ENCODE assay signal across 28 cellular contexts in the genomic region with DNA sequence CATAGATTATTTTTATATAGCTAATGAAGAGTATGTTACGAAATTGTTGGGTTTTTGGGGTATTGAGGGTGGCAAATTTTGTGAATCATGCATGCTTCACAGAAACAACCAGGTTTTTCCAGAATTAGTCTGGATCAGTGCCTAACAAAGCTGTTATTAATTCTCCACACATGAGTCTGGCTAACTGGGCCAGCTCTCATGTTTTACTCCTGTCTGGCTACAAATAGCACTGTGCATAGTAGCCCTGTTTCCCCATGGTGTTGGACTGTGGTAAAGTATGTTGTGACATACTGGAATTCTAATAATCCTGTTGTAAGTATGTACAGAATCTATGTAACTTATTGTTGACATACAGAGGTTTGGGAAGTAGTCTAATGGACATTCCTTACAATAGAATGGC. TPM values are rescaled to one million over a fixed set of nuclear protein-coding genes. Genes with fewer than 3 reads are reported as not detected.
DNase-seq lines count a peak whose midpoint lies in the region; ATAC-seq and TF ChIP-seq lines count a peak whose summit lies in the region.
"Had no signal": no experiment of that assay in that cellular context is flagged by ENCODE, and none has a peak within 500 bp of the region (broad histone marks: within the 10 kb centered on the region; RNA-seq: fewer than 3 reads in every experiment).

No MANE protein-coding gene starts in this region.

- no CpG with 5 or more reads among the region's 1 CpG for WGBS in IMR-90 (ENCODE audit: extremely low coverage in 2 of 2, insufficient read length in 1 of 2), 2 experiments

- H3K9me1 ChIP-seq in IMR-90 (ENCODE audit: insufficient read depth, low read length): peaks cover under 1% of the 10 kb centered on the region; the same call in 1 of the 2 replicates

- H2BK15ac ChIP-seq in IMR-90 (ENCODE audit: low read depth, low read length): no peak overlapping the region

- H3K36me3 ChIP-seq in IMR-90 (ENCODE audit: control insufficient read depth, insufficient read depth, low read length) (peaks cover 47% of the 10 kb centered on the region), Peyer's patch (peaks cover 0 to 79% (median 0%) of the 10 kb centered on the region in 3 donors)

- H3K4me3 ChIP-seq in IMR-90 (ENCODE audit: insufficient read depth, low read depth, low read length): no peak overlapping the region
- no peak overlapping the region for H3K4me3 ChIP-seq in fibroblast of the aortic adventitia (ENCODE audit: low read depth, low read length)
- no peak overlapping the region for H3K4me3 ChIP-seq in Peyer's patch
- H3K4me3 ChIP-seq: BLaER1, suprapubic skin had no signal

- H2BK120ac ChIP-seq in IMR-90 (ENCODE audit: low read depth, low read length): no peak overlapping the region

- H3K27ac Mint-ChIP-seq in activated naive CD8-positive, alpha-beta T cell: peak overlapping the region; percentile 71
- no peak overlapping the region for H3K27ac Mint-ChIP-seq in activated naive CD8-positive, alpha-beta T cell treated with anti-CD3 and anti-CD28 coated beads, Interleukin-2, amount 50 U/mL, for 24 hours
- H3K27ac Mint-ChIP-seq in stimulated activated effector memory CD8-positive, alpha-beta T cell treated with anti-CD3 and anti-CD28 coated beads, Interleukin-12 subunit alpha, Interleukin-12 subunit beta, amount 100 ng/mL, for 72 hours: peak overlapping the region; percentile 50
- H3K27ac Mint-ChIP-seq: activated T-helper 2 cell treated with anti-CD3 and anti-CD28 coated beads, Interferon-gamma antibody, Interleukin-2, Interleukin-4, amounts not matched to agents 10 μg/mL and 5 μg/mL and 100 μg/mL, durations not matched to agents 14 hours and 24 hours and 36 hours had no signal

- H3K9ac ChIP-seq in IMR-90 (ENCODE audit: low read depth, low read length): no peak overlapping the region
- H3K9ac ChIP-seq: BLaER1 had no signal

- CTCF ChIA-PET in IMR-90 (lab: Yijun Ruan, JAX): no interaction called here

- H4K5ac ChIP-seq in IMR-90 (ENCODE audit: low read depth, low read length): no peak overlapping the region

- H3K27me3 Mint-ChIP-seq in activated naive CD8-positive, alpha-beta T cell: no peaks in the 10 kb centered on the region
- H3K27me3 Mint-ChIP-seq in activated naive CD8-positive, alpha-beta T cell treated with anti-CD3 and anti-CD28 coated beads, Interleukin-2, amount 50 U/mL, for 24 hours: no peaks in the 10 kb centered on the region

- no peaks in the 10 kb centered on the region for H3K4me1 ChIP-seq in IMR-90 (ENCODE audit: control insufficient read depth, insufficient read depth, low read length)
- H3K4me1 ChIP-seq in Peyer's patch: no peaks in the 10 kb centered on the region
- H3K4me1 ChIP-seq: BLaER1, suprapubic skin had no signal

- POLR2A ChIA-PET in IMR-90 (lab: Charles Lee; ENCODE audit: unreplicated experiment): no interaction called here

- no peaks in the 10 kb centered on the region for H3K79me1 ChIP-seq in IMR-90 (ENCODE audit: low read depth in 1 of 2, low read length in 2 of 2)

- H2BK5ac ChIP-seq in IMR-90 (ENCODE audit: low read depth, low read length, poor library complexity, severe bottlenecking): no peak overlapping the region

- H3K36me3 Mint-ChIP-seq in activated naive CD8-positive, alpha-beta T cell: peaks cover 47% of the 10 kb centered on the region
- H3K36me3 Mint-ChIP-seq in activated naive CD8-positive, alpha-beta T cell treated with anti-CD3 and anti-CD28 coated beads, Interleukin-2, amount 50 U/mL, for 24 hours (ENCODE audit: low read depth): peaks cover 48% of the 10 kb centered on the region
- peaks cover 63% of the 10 kb centered on the region for H3K36me3 Mint-ChIP-seq in stimulated activated effector memory CD8-positive, alpha-beta T cell treated with anti-CD3 and anti-CD28 coated beads, Interleukin-12 subunit alpha, Interleukin-12 subunit beta, amount 100 ng/mL, for 72 hours

- dilution Hi-C loops in IMR-90 (cut with HindIII; ENCODE audit: low sequenced_read_pairs, unreplicated experiment): no loop called here

- no peak for TF ChIP-seq RAD21 in IMR-90 (IDR thresholded peaks at IDR 0.05; ENCODE audit: low read length)

- no peak overlapping the region for H3K4me3 Mint-ChIP-seq in activated naive CD8-positive, alpha-beta T cell
- H3K4me3 Mint-ChIP-seq in activated naive CD8-positive, alpha-beta T cell treated with anti-CD3 and anti-CD28 coated beads, Interleukin-2, amount 50 U/mL, for 24 hours: no peak overlapping the region
- H3K4me3 Mint-ChIP-seq in stimulated activated effector memory CD8-positive, alpha-beta T cell treated with anti-CD3 and anti-CD28 coated beads, Interleukin-12 subunit alpha, Interleukin-12 subunit beta, amount 100 ng/mL, for 72 hours: no peak overlapping the region

- H3K27ac ChIP-seq in IMR-90 (ENCODE audit: insufficient read depth, low read length) (no peak overlapping the region), Peyer's patch (no peak overlapping the region)
- H3K27ac ChIP-seq: BLaER1, suprapubic skin had no signal

- no peak overlapping the region; the same call in 1 of the 2 replicates for H3K23ac ChIP-seq in IMR-90 (ENCODE audit: low read depth, low read length)

- H3K4me2 ChIP-seq in IMR-90 (ENCODE audit: low read depth, low read length): no peak overlapping the region
- H3K4me2 ChIP-seq: BLaER1 had no signal

- no peak overlapping the region for H3K56ac ChIP-seq in IMR-90 (ENCODE audit: extremely low read depth, insufficient read depth, low read length)

- intact Hi-C loops in IMR-90 (cut with micrococcal nuclease): no loop called here

- no peak overlapping the region for H2BK20ac ChIP-seq in IMR-90 (ENCODE audit: low read depth, low read length)

- peaks cover 10% of the 10 kb centered on the region for H3K9me3 ChIP-seq in IMR-90 (ENCODE audit: control insufficient read depth, insufficient read depth, low read length)
- H3K9me3 ChIP-seq in Peyer's patch: no peaks in the 10 kb centered on the region
- H3K9me3 ChIP-seq: suprapubic skin had no signal

- no peak overlapping the region for H4K91ac ChIP-seq in IMR-90 (ENCODE audit: insufficient read depth, low read depth, low read length)

- no peak overlapping the region for H2AFZ ChIP-seq in IMR-90 (replicated peaks; ENCODE audit: low read length, poor library complexity)

- H2AK5ac ChIP-seq in IMR-90 (ENCODE audit: low read depth, low read length): no peak overlapping the region

- H3K9me3 Mint-ChIP-seq in activated naive CD8-positive, alpha-beta T cell (ENCODE audit: low read depth): peaks cover 9% of the 10 kb centered on the region
- H3K9me3 Mint-ChIP-seq in activated naive CD8-positive, alpha-beta T cell treated with anti-CD3 and anti-CD28 coated beads, Interleukin-2, amount 50 U/mL, for 24 hours: peaks cover 11% of the 10 kb centered on the region
- peaks cover 3% of the 10 kb centered on the region for H3K9me3 Mint-ChIP-seq in stimulated activated effector memory CD8-positive, alpha-beta T cell treated with anti-CD3 and anti-CD28 coated beads, Interleukin-12 subunit alpha, Interleukin-12 subunit beta, amount 100 ng/mL, for 72 hours

- no peak for TF ChIP-seq POLR2A in IMR-90 (IDR thresholded peaks at IDR 0.05; ENCODE audit: low read depth, low read length)
- no peak for TF ChIP-seq POLR2A in Peyer's patch (IDR thresholded peaks at IDR 0.05)

- ATAC-seq in activated naive CD8-positive, alpha-beta T cell treated with anti-CD3 and anti-CD28 coated beads, Interleukin-2, amount 50 U/mL, for 24 hours: no peak
- ATAC-seq in IMR-90 (ENCODE audit: low read depth): no peak; the same call in 1 of the 2 replicates
- ATAC-seq in stimulated activated effector memory CD8-positive, alpha-beta T cell treated with anti-CD3 and anti-CD28 coated beads, Interleukin-12 subunit alpha, Interleukin-12 subunit beta, amount 100 ng/mL, for 72 hours: no peak
- no peak for ATAC-seq in HG02885 (IDR thresholded peaks at IDR 0.05; ENCODE audit: poor library complexity, unreplicated experiment)

- H3K4me1 Mint-ChIP-seq in activated naive CD8-positive, alpha-beta T cell (ENCODE audit: low read depth): peaks cover 61% of the 10 kb centered on the region
- H3K4me1 Mint-ChIP-seq in activated naive CD8-positive, alpha-beta T cell treated with anti-CD3 and anti-CD28 coated beads, Interleukin-2, amount 50 U/mL, for 24 hours: peaks cover 13% of the 10 kb centered on the region
- H3K4me1 Mint-ChIP-seq in stimulated activated effector memory CD8-positive, alpha-beta T cell treated with anti-CD3 and anti-CD28 coated beads, Interleukin-12 subunit alpha, Interleukin-12 subunit beta, amount 100 ng/mL, for 72 hours: no peaks in the 10 kb centered on the region

- H4K20me1 ChIP-seq in IMR-90 (ENCODE audit: insufficient read depth, low read length): no peaks in the 10 kb centered on the region
- H4K20me1 ChIP-seq: BLaER1 had no signal

- H4K8ac ChIP-seq in IMR-90 (ENCODE audit: low read depth in 2 of 2, low read length in 2 of 2): no peak overlapping the region

- TF ChIP-seq CTCF in IMR-90 (conservative IDR thresholded peaks at IDR 0.05; ENCODE audit: low read depth, low read length) (no peak), fibroblast of the aortic adventitia (IDR thresholded peaks at IDR 0.05; ENCODE audit: insufficient read depth, low read length) (no peak), Peyer's patch (IDR thresholded peaks at IDR 0.05) (no peak)

- no peak for DNase-seq in activated naive CD8-positive, alpha-beta T cell treated with anti-CD3 and anti-CD28 coated beads, Interleukin-2, amount 50 U/mL, for 24 hours
- peak; percentile 1 for DNase-seq in IMR-90
- peak; percentile 5 for DNase-seq in fibroblast of the aortic adventitia (ENCODE audit: low read depth)
- no peak for DNase-seq in stimulated activated effector memory CD8-positive, alpha-beta T cell treated with anti-CD3 and anti-CD28 coated beads, Interleukin-12 subunit alpha, Interleukin-12 subunit beta, amount 100 ng/mL, for 72 hours (ENCODE audit: low spot score in 2 of 2)
- DNase-seq in Peyer's patch: no peak
- DNase-seq in DMS 273 (lab: John Stamatoyannopoulos, UW; ENCODE audit: unreplicated experiment): no peak
- DNase-seq: activated naive CD4-positive, alpha-beta T cell treated with anti-CD3 and anti-CD28 coated beads, Interleukin-2, amount 50 U/mL, for 16 hours; anterior cingulate cortex; COR-L47; GF-D8; GOT3; hippocampal formation; NCI-H1092; NCI-H187; NCI-H446 treated with DMSO at 0.1 percent for 48 hours; NCI-H774; SIG-M5; stimulated activated CD4-positive, alpha-beta T cell treated with anti-CD3 and anti-CD28 coated beads, Interleukin-15, amount 100 ng/mL, for 24 hours; stimulated activated CD4-positive, alpha-beta T cell treated with anti-CD3 and anti-CD28 coated beads, Interleukin-4, amount 100 ng/mL, for 4 hours had no signal

- no peak overlapping the region for H3K14ac ChIP-seq in IMR-90 (replicated peaks; ENCODE audit: low read depth, low read length)

- no peaks in the 10 kb centered on the region for H3K27me3 ChIP-seq in IMR-90 (ENCODE audit: control insufficient read depth, insufficient read depth, low read length)
- H3K27me3 ChIP-seq in Peyer's patch: no peaks in the 10 kb centered on the region
- H3K27me3 ChIP-seq: BLaER1, suprapubic skin had no signal

- in situ Hi-C loops in IMR-90 (cut with MboI; ENCODE audit: low sequenced_read_pairs): no loop called here

- TSS peak; percentile 64 for BruUV-seq in IMR-90 (replicated peaks; lab: Mats Ljungman, UMichigan)

- no peak overlapping the region for H3K18ac ChIP-seq in IMR-90 (ENCODE audit: low read depth, low read length)

- H3K4ac ChIP-seq in IMR-90 (ENCODE audit: low read depth, low read length): no peak overlapping the region

- no peak overlapping the region for H2AK9ac ChIP-seq in IMR-90 (replicated peaks; ENCODE audit: low read depth, low read length, poor library complexity)

RNA-seq across cellular contexts. Expression of gene S100B, which starts 35.8 kb away (rescaled TPM):
- total RNA-seq in IMR-90 (2012; rRNA removed) (0.18 TPM in 1 of 2 replicates, not detected in the other), fibroblast of the aortic adventitia (ENCODE audit: low replicate concordance) (1.1 and 1.2 TPM in 2 replicates), Peyer's patch (1 to 10 TPM in 3 of 4 donors, not detected in 1; 1.8 to 9.1 (median 3.4) TPM)
- 0.26 and 0.43 TPM in 2 replicates for polyA plus RNA-seq in IMR-90 (2012; rRNA removed)
- polyA plus RNA-seq in IMR-90 (2012; cell fraction: cytosol; rRNA removed): 0.04 and 0.16 TPM in 2 replicates
- 0.14 TPM in 1 of 2 replicates, not detected in the other for polyA plus RNA-seq in IMR-90 (2012; cell fraction: nucleus; rRNA removed; ENCODE audit: low replicate concordance)
- total RNA-seq: A172; activated T-helper 2 cell treated with anti-CD3 and anti-CD28 coated beads, Interferon-gamma antibody, Interleukin-2, Interleukin-4, amounts not matched to agents 10 μg/mL and 5 μg/mL and 100 μg/mL, durations not matched to agents 14 hours and 24 hours and 36 hours; fibroblast of lung; HT-29; M059J had no signal

Comparison
In these comparisons a context has a peak if more than half of its experiments do, and no peak if none do; other contexts are left out.
1. DNase-seq: peak in IMR-90 (single experiment) and fibroblast of the aortic adventitia (single experiment); none in activated naive CD8-positive, alpha-beta T cell treated with anti-CD3 and anti-CD28 coated beads, Interleukin-2, amount 50 U/mL, for 24 hours (single experiment), stimulated activated effector memory CD8-positive, alpha-beta T cell treated with anti-CD3 and anti-CD28 coated beads, Interleukin-12 subunit alpha, Interleukin-12 subunit beta, amount 100 ng/mL, for 72 hours (0 of 2), Peyer's patch (0 of 3) and DMS 273 (single experiment).